ENCODE assay signal across 8 cellular contexts in the genomic region with DNA sequence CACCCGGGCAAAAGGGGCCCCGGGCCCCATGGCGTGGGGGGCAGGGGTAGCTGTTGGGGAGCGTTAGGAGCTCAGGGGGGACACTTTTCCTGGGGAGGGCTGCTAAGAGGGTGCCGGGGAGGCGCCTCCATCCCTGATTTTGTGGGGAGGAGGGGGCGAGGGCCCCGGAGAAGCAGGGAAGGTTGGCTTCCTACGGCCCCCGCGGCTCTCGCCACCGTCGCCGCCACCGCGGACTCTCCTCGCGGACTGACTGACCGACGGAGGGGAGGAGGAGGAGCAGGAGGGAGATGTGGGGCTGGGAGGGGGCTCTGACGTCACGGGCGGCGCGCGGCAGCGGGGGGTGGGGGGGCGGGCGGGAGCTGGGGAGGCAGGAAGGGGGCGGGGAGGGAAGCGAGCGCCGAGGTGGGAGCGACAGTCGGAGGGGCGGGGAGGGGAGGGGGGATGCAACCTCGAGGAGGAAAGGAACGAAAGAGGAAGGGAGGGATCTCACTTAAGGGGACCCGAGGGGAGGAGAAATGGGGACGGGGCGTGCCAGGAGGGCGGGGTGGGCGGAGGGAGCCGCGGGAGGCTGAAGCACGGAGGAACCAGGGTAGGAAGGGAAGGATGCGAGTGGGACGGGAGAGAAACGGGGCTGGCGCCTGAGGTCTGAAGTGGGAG. TPM values are rescaled to one million over a fixed set of nuclear protein-coding genes. Genes with fewer than 3 reads are reported as not detected.
DNase-seq lines count a peak whose midpoint lies in the region; ATAC-seq and TF ChIP-seq lines count a peak whose summit lies in the region.

No MANE protein-coding gene starts in this region.

- H3K9me3 ChIP-seq in ectodermal cell (ENCODE audit: control insufficient read depth, low read length) (no peaks in the 10 kb centered on the region), liver (ENCODE audit: control insufficient read depth in 4 of 4, low read length in 3 of 4) (no peaks in the 10 kb centered on the region)

- CTCF ChIA-PET in activated CD4-positive, alpha-beta memory T cell treated with anti-CD3 and anti-CD28 coated beads for 36 hours (lab: Charles Lee): interaction anchor here (0.5 to 6.1 kb wide), 8 partner anchors 8 to 26 kb away, joined by 3 to 39 read pairs (median 4); no protein-coding TSS in a partner anchor

- H3K4me1 Mint-ChIP-seq in activated CD4-positive, alpha-beta memory T cell treated with anti-CD3 and anti-CD28 coated beads for 36 hours (ENCODE audit: low read depth): peaks cover 37% of the 10 kb centered on the region

- no peaks in the 10 kb centered on the region for H3K9me3 Mint-ChIP-seq in activated CD4-positive, alpha-beta memory T cell treated with anti-CD3 and anti-CD28 coated beads for 36 hours

- H3K27ac ChIP-seq in ectodermal cell (ENCODE audit: insufficient read depth, low read depth, low read length, poor library complexity, severe bottlenecking): peak overlapping the region; percentile 52
- peak overlapping the region; percentile 64 to 76 for H3K27ac ChIP-seq in liver (ENCODE audit: low read depth in 1 of 2, low read length in 2 of 2)

- H3K27ac Mint-ChIP-seq in activated CD4-positive, alpha-beta memory T cell treated with anti-CD3 and anti-CD28 coated beads for 36 hours: peak overlapping the region; percentile 18

- no peak for TF ChIP-seq RAD21 in liver (IDR thresholded peaks at IDR 0.05)

- peaks cover 34% of the 10 kb centered on the region for H3K27me3 ChIP-seq in ectodermal cell (ENCODE audit: control insufficient read depth, insufficient read depth, low read length, poor library complexity, severe bottlenecking)
- H3K27me3 ChIP-seq in liver (ENCODE audit: control insufficient read depth in 4 of 4, insufficient read depth in 4 of 4, low read length in 3 of 4): peaks cover 0 to 24% (median 0%) of the 10 kb centered on the region in 4 donors

- intact Hi-C loops in activated CD4-positive, alpha-beta memory T cell treated with anti-CD3 and anti-CD28 coated beads for 36 hours (cut with micrococcal nuclease): no loop called here

- POLR2A ChIA-PET in activated CD4-positive, alpha-beta memory T cell treated with anti-CD3 and anti-CD28 coated beads for 36 hours (lab: Charles Lee): no interaction called here

- H3K27me3 Mint-ChIP-seq in activated CD4-positive, alpha-beta memory T cell treated with anti-CD3 and anti-CD28 coated beads for 36 hours: peaks cover 2% of the 10 kb centered on the region

- H3K4me3 Mint-ChIP-seq in activated CD4-positive, alpha-beta memory T cell treated with anti-CD3 and anti-CD28 coated beads for 36 hours: peak overlapping the region; percentile 77

- H3K4me1 ChIP-seq in ectodermal cell (ENCODE audit: control insufficient read depth, insufficient read depth, low read length) (peaks cover 62% of the 10 kb centered on the region), liver (ENCODE audit: control insufficient read depth in 4 of 4, insufficient read depth in 4 of 4, low read length in 3 of 4) (peaks cover 4 to 19% (median 11%) of the 10 kb centered on the region in 4 donors)

- H3K36me3 ChIP-seq in ectodermal cell (ENCODE audit: control insufficient read depth, insufficient read depth, low read length) (no peaks in the 10 kb centered on the region), liver (ENCODE audit: control insufficient read depth in 4 of 4, insufficient read depth in 3 of 4, low read depth in 1 of 4, low read length in 3 of 4) (no peaks in the 10 kb centered on the region)

- WGBS in ectodermal cell, 2 experiments: 0 to 1% methylated on average over 39 to 47 of the region's 51 CpGs
- 4% methylated on average over 51 of the region's 51 CpGs for WGBS in liver

- no peak overlapping the region for H3K9ac ChIP-seq in liver (ENCODE audit: low read depth in 1 of 2, low read length in 2 of 2)

- ATAC-seq in GM19397 (IDR thresholded peaks at IDR 0.05; ENCODE audit: unreplicated experiment): no peak

- peaks cover 4% of the 10 kb centered on the region for H3K36me3 Mint-ChIP-seq in activated CD4-positive, alpha-beta memory T cell treated with anti-CD3 and anti-CD28 coated beads for 36 hours

- H3K4me3 ChIP-seq in ectodermal cell (ENCODE audit: insufficient read depth, low read depth, low read length): peak overlapping the region; percentile 57
- H3K4me3 ChIP-seq in liver (ENCODE audit: low read depth in 1 of 3, low read length in 3 of 3): peak overlapping the region; percentile 43 to 60 (median 54)

- TF ChIP-seq CTCF in liver (IDR thresholded peaks at IDR 0.05; ENCODE audit: low read depth, low read length, missing input control): no peak

- DNase-seq in GDM1 (lab: John Stamatoyannopoulos, UW) (peak; percentile 66), NCI-H510A (lab: John Stamatoyannopoulos, UW) (peak; percentile 62), SW480 (ENCODE audit: low spot score) (no peak)
- peak; percentile 65 for DNase-seq in activated CD4-positive, alpha-beta memory T cell treated with anti-CD3 and anti-CD28 coated beads for 36 hours
- peak; percentile 47 for DNase-seq in stimulated activated CD4-positive, alpha-beta T cell treated with anti-CD3 and anti-CD28 coated beads, Interleukin-4, amount 100 ng/mL, for 24 hours

TF ChIP-seq in liver, 16 proteins besides CTCF, POLR2A, EP300 and RAD21:
- TF ChIP-seq FOXA1 (IDR thresholded peaks at IDR 0.05): no peak

RNA-seq across cellular contexts. Expression of gene GABBR1, which starts 5.1 kb away (rescaled TPM):
- 10 to 100 TPM; 21.1 to 23.5 TPM for total RNA-seq in activated CD4-positive, alpha-beta memory T cell treated with anti-CD3 and anti-CD28 coated beads for 36 hours
- 72.2 TPM for polyA plus RNA-seq in ectodermal cell (2013, experiment 1 of 4)
- polyA plus RNA-seq in ectodermal cell (2013, experiment 2 of 4): 67.1 TPM
- polyA plus RNA-seq in ectodermal cell (2013, experiment 3 of 4): 47.1 TPM
- polyA plus RNA-seq in ectodermal cell (2013, experiment 4 of 4): 58.6 TPM
- 1 to 10 TPM; 1.4 to 4.7 TPM for total RNA-seq in liver
- 1 to 10 TPM; 1.1 to 1.3 TPM for polyA plus RNA-seq in liver

RNA-seq across cellular contexts. Expression of gene MOG, which starts 29.0 kb away (rescaled TPM):
- total RNA-seq in activated CD4-positive, alpha-beta memory T cell treated with anti-CD3 and anti-CD28 coated beads for 36 hours: not detected
- polyA plus RNA-seq in ectodermal cell (2013, experiment 1 of 4): not detected
- not detected for polyA plus RNA-seq in ectodermal cell (2013, experiment 2 of 4)
- polyA plus RNA-seq in ectodermal cell (2013, experiment 3 of 4): not detected
- polyA plus RNA-seq in ectodermal cell (2013, experiment 4 of 4): not detected
- not detected for total RNA-seq in liver
- not detected for polyA plus RNA-seq in liver

RNA-seq across cellular contexts. Expression of gene OR2H2, which starts 43.0 kb away (rescaled TPM):
- not detected for total RNA-seq in activated CD4-positive, alpha-beta memory T cell treated with anti-CD3 and anti-CD28 coated beads for 36 hours
- not detected for polyA plus RNA-seq in ectodermal cell (2013, experiment 1 of 4)
- polyA plus RNA-seq in ectodermal cell (2013, experiment 2 of 4): not detected
- not detected for polyA plus RNA-seq in ectodermal cell (2013, experiment 3 of 4)
- polyA plus RNA-seq in ectodermal cell (2013, experiment 4 of 4): not detected
- not detected for total RNA-seq in liver
- polyA plus RNA-seq in liver: not detected

RNA-seq across cellular contexts. Expression of gene ZFP57, which starts 53.1 kb away (rescaled TPM):
- not detected for total RNA-seq in activated CD4-positive, alpha-beta memory T cell treated with anti-CD3 and anti-CD28 coated beads for 36 hours
- 0.72 TPM for polyA plus RNA-seq in ectodermal cell (2013, experiment 1 of 4)
- polyA plus RNA-seq in ectodermal cell (2013, experiment 2 of 4): 0.34 TPM
- polyA plus RNA-seq in ectodermal cell (2013, experiment 3 of 4): 0.32 TPM
- polyA plus RNA-seq in ectodermal cell (2013, experiment 4 of 4): 0.24 TPM
- not detected for total RNA-seq in liver
- polyA plus RNA-seq in liver: not detected
